ENCODE assay signal across 1 cellular context in genomic region chr20:62344782-62345181, GRCh38.
TF ChIP-seq lines count a peak whose summit lies in the region.

No MANE protein-coding gene starts in this region.

TF ChIP-seq in HepG2, 621 proteins besides CTCF, POLR2A, EP300 and RAD21:
- no peak for TF ChIP-seq ZNF800 (CRISPR knock-in tag; IDR thresholded peaks at IDR 0.05)
- peak; percentile 29; the same call in 1 of the 2 replicates for TF ChIP-seq ZBTB38 (CRISPR knock-in tag; IDR thresholded peaks at IDR 0.05)
- TF ChIP-seq PHF21A (CRISPR knock-in tag; IDR thresholded peaks at IDR 0.05), result no peak
- peak; percentile 92 for TF ChIP-seq ZBTB33 (CRISPR knock-in tag; IDR thresholded peaks at IDR 0.05)
